Comparison of ENCODE assay signal across 2 cellular contexts in the genomic region with DNA sequence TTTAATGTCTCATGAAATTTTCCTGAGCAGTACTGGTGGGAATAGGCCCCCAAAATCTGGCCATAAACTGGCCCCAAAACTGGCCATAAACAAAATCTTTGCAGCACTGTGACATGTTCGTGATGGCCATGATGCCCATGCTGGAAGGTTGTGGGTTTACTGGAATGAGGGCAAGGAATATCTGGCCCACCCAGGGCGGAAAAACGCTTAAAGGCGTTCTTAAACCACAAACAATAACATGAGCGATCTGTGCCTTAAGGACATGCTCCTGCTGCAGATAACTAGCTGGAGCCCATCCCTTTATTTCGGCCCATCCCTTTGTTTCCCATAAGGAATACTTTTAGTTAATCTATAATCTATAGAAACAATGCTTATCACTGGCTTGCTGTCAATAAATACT. TPM values are rescaled to one million over a fixed set of nuclear protein-coding genes. Genes with fewer than 3 reads are reported as not detected.
"Had no signal": no experiment of that assay in that cellular context is flagged by ENCODE, and none has a peak within 500 bp of the region (broad histone marks: within the 10 kb centered on the region; RNA-seq: fewer than 3 reads in every experiment).

No MANE protein-coding gene starts in this region.

RNA-seq across cellular contexts. Expression of a gene that starts 50.7 kb away (rescaled TPM):
- total RNA-seq: OCI-LY7, Right ventricle myocardium inferior had no signal
